14 cellular contexts compared by ENCODE assay signal in the genomic region with DNA sequence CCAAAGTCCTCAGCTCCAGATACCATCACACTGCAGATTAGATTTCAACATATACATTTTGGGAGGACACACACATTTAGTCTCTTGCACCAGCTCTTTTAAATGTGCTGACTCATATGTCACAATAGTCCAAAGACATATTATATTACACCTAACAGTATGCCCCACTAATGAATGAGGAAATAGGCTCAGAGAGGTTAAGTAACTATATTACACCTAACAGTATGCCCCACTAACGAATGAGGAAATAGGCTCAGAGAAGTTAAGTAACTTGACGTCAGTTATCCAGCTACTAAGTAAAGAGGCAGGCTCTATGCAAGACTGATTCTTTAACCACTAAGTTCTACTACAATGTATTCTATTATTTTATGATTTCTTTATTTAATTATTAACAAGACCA.
DNase-seq lines count a peak whose midpoint lies in the region; ATAC-seq lines count a peak whose summit lies in the region.
"Had no signal": no experiment of that assay in that cellular context is flagged by ENCODE, and none has a peak within 500 bp of the region (broad histone marks: within the 10 kb centered on the region; RNA-seq: fewer than 3 reads in every experiment).

No MANE protein-coding gene starts in this region.

- peak; percentile 70 to 82 for DNase-seq in AML-193 (lab: John Stamatoyannopoulos, UW)
- DNase-seq in OCI-M1 (lab: John Stamatoyannopoulos, UW) = peak; percentile 1
- DNase-seq in SHP77 (lab: John Stamatoyannopoulos, UW) = no peak
- no peak for DNase-seq in glomerular visceral epithelial cell (ENCODE audit: extremely low spot score)
- no peak for DNase-seq in superior temporal gyrus (ENCODE audit: extremely low spot score)
- no peak for DNase-seq in UCSD-AML1 (lab: John Stamatoyannopoulos, UW; ENCODE audit: unreplicated experiment)
- DNase-seq: activated CD8-positive, alpha-beta T cell treated with anti-CD3 and anti-CD28 coated beads, Interleukin-2, amount 10 ng/mL, durations not matched to agents 7 days and 5 days; immature natural killer cell; MM.1S; NCI-H2171 treated with DMSO at 0.1 percent for 48 hours had no signal

- ATAC-seq in GM19397 (IDR thresholded peaks at IDR 0.05; ENCODE audit: unreplicated experiment) (peak; percentile 44), HG03378 (IDR thresholded peaks at IDR 0.05; ENCODE audit: unreplicated experiment) (peak; percentile 77)
- ATAC-seq: activated CD8-positive, alpha-beta T cell treated with anti-CD3 and anti-CD28 coated beads, Interleukin-2, amount 10 ng/mL, durations not matched to agents 7 days and 5 days; HCT116; sciatic nerve had no signal

Comparison
In these comparisons a context has a peak if more than half of its experiments do, and no peak if none do; other contexts are left out.
1. DNase-seq: peak in AML-193 (2 of 2) and OCI-M1 (single experiment); none in SHP77 (0 of 2), glomerular visceral epithelial cell (single experiment), superior temporal gyrus (single experiment) and UCSD-AML1 (single experiment).